ENCODE assay signal across 8 cellular contexts in genomic region chr5:35617060-35617434, GRCh38. TPM values are rescaled to one million over a fixed set of nuclear protein-coding genes. Genes with fewer than 3 reads are reported as not detected.
DNase-seq lines count a peak whose midpoint lies in the region; ATAC-seq and TF ChIP-seq lines count a peak whose summit lies in the region.

No MANE protein-coding gene starts in this region.

- no peak overlapping the region for H3K18ac ChIP-seq in H9 (ENCODE audit: insufficient read length, low read depth, low read length)

- H3K79me2 ChIP-seq in H9 (ENCODE audit: insufficient read depth, low read length), result no peaks in the 10 kb centered on the region

- H2AFZ ChIP-seq in H9 (ENCODE audit: low read length), result no peak overlapping the region

- no peak for DNase-seq in H9
- no peak for DNase-seq in activated CD8-positive, alpha-beta T cell treated with anti-CD3 and anti-CD28 coated beads, Interleukin-2, amount 10 ng/mL, durations not matched to agents 7 days and 5 days
- DNase-seq in middle frontal gyrus (ENCODE audit: extremely low spot score, low spot score), result no peak
- no peak for DNase-seq in GF-D8 (lab: John Stamatoyannopoulos, UW)
- DNase-seq in NCI-H1417 (lab: John Stamatoyannopoulos, UW), result no peak

- H3K9ac ChIP-seq in H9 (ENCODE audit: extremely low read depth, insufficient read length, low read length) (no peak overlapping the region), skeletal muscle satellite cell (ENCODE audit: low read depth, low read length) (no peak overlapping the region)

- H3K4me1 ChIP-seq in H9 (ENCODE audit: insufficient read depth, low read length), result no peaks in the 10 kb centered on the region
- H3K4me1 ChIP-seq in skeletal muscle satellite cell (ENCODE audit: control insufficient read depth, insufficient read depth, low read length), result peaks cover 7% of the 10 kb centered on the region

- no peak overlapping the region for H2BK20ac ChIP-seq in H9 (ENCODE audit: low read depth, low read length, poor library complexity, severe bottlenecking)

- peaks cover 9% of the 10 kb centered on the region for H3K23me2 ChIP-seq in H9 (ENCODE audit: insufficient read length, low read depth, low read length, poor library complexity, severe bottlenecking)

- no CpG with 5 or more reads among the region's 3 CpGs for WGBS in H9 (ENCODE audit: extremely low coverage, insufficient read length, low lambda C conversion rate)

- H2AK5ac ChIP-seq in H9 (ENCODE audit: insufficient read length, low read length), result no peak overlapping the region

- no peak overlapping the region for H4K91ac ChIP-seq in H9 (ENCODE audit: insufficient read length, low read depth, low read length)

- no peaks in the 10 kb centered on the region for H3K79me1 ChIP-seq in H9 (ENCODE audit: insufficient read depth, low read depth, low read length, poor library complexity, severe bottlenecking)

- H3K14ac ChIP-seq in H9 (ENCODE audit: insufficient read depth, low read length), result no peak overlapping the region

- no peaks in the 10 kb centered on the region for H4K20me1 ChIP-seq in H9 (ENCODE audit: control insufficient read depth, insufficient read depth, insufficient read length)

- no peak overlapping the region for H3K27ac ChIP-seq in H9 (ENCODE audit: insufficient read length, low read depth, low read length)

- TF ChIP-seq CTCF in H9 (conservative IDR thresholded peaks at IDR 0.05), result no peak

- no peak overlapping the region for H2BK15ac ChIP-seq in H9 (ENCODE audit: low read depth, low read length)

- no peaks in the 10 kb centered on the region for H3K36me3 ChIP-seq in skeletal muscle satellite cell (ENCODE audit: insufficient read depth, low read length)

- CTCF ChIA-PET in activated CD8-positive, alpha-beta T cell treated with anti-CD3 and anti-CD28 coated beads, Interleukin-2, amount 10 ng/mL, durations not matched to agents 7 days and 5 days (lab: Charles Lee), result interaction anchor here (0.6 to 4.8 kb wide), 19 partner anchors 10 to 318 kb away, joined by 3 to 41 read pairs (median 4); no protein-coding TSS in a partner anchor

- H2BK5ac ChIP-seq in H9 (ENCODE audit: insufficient read length, low read length), result no peak overlapping the region

- H3K27me3 ChIP-seq in H9 (ENCODE audit: insufficient read depth, low read length) (peaks cover 5% of the 10 kb centered on the region; the same call in 1 of the 2 replicates), skeletal muscle satellite cell (ENCODE audit: control insufficient read depth, insufficient read depth, low read length) (no peaks in the 10 kb centered on the region)

- no peaks in the 10 kb centered on the region for H3K4me1 Mint-ChIP-seq in H9
- peaks cover 33% of the 10 kb centered on the region for H3K4me1 Mint-ChIP-seq in activated CD8-positive, alpha-beta T cell treated with anti-CD3 and anti-CD28 coated beads, Interleukin-2, amount 10 ng/mL, durations not matched to agents 7 days and 5 days (ENCODE audit: low read depth)

- H3K4ac ChIP-seq in H9 (ENCODE audit: low read depth, low read length), result no peak overlapping the region

- H4K5ac ChIP-seq in H9 (ENCODE audit: insufficient read length, low read depth, low read length), result no peak overlapping the region

- H3K9me3 ChIP-seq in H9 (ENCODE audit: control insufficient read depth, low read depth, low read length) (no peaks in the 10 kb centered on the region), skeletal muscle satellite cell (replicated peaks; ENCODE audit: low read length) (no peaks in the 10 kb centered on the region)

- no peak overlapping the region for H4K8ac ChIP-seq in H9 (replicated peaks; ENCODE audit: insufficient read length, low read depth, low read length)

- H3K9me3 Mint-ChIP-seq in H9, result peaks cover 0 to 2% of the 10 kb centered on the region in 2 experiments; a peak in 1 of 5 replicates
- peaks cover 24% of the 10 kb centered on the region for H3K9me3 Mint-ChIP-seq in activated CD8-positive, alpha-beta T cell treated with anti-CD3 and anti-CD28 coated beads, Interleukin-2, amount 10 ng/mL, durations not matched to agents 7 days and 5 days (ENCODE audit: insufficient read depth)

- H3K4me3 ChIP-seq in iPS-11a (ENCODE audit: low read depth, low read length) (peak overlapping the region; percentile 89), skeletal muscle satellite cell (ENCODE audit: low read length) (peak overlapping the region; percentile 86)

- no peak overlapping the region for H3K56ac ChIP-seq in H9 (ENCODE audit: insufficient read length, low read depth, low read length)

- POLR2A ChIA-PET in activated CD8-positive, alpha-beta T cell treated with anti-CD3 and anti-CD28 coated beads, Interleukin-2, amount 10 ng/mL, durations not matched to agents 7 days and 5 days (lab: Charles Lee), result interaction anchor here (0.6 to 1.1 kb wide), 5 partner anchors 35 to 239 kb away, joined by 3 to 5 read pairs (median 4); partner anchors contain the start of gene IL7R

- peak overlapping the region; percentile 90 to 96; a peak in 4 of 5 replicates for H3K4me3 Mint-ChIP-seq in H9
- H3K4me3 Mint-ChIP-seq in activated CD8-positive, alpha-beta T cell treated with anti-CD3 and anti-CD28 coated beads, Interleukin-2, amount 10 ng/mL, durations not matched to agents 7 days and 5 days, result peak overlapping the region; percentile 91

- H3K36me3 Mint-ChIP-seq in H9 (ENCODE audit: insufficient read depth in 1 of 3, low read depth in 3 of 3), result no peaks in the 10 kb centered on the region; a peak in 1 of 7 replicates
- H3K36me3 Mint-ChIP-seq in activated CD8-positive, alpha-beta T cell treated with anti-CD3 and anti-CD28 coated beads, Interleukin-2, amount 10 ng/mL, durations not matched to agents 7 days and 5 days (ENCODE audit: low read depth), result peaks cover 5% of the 10 kb centered on the region

- ATAC-seq in activated CD8-positive, alpha-beta T cell treated with anti-CD3 and anti-CD28 coated beads, Interleukin-2, amount 10 ng/mL, durations not matched to agents 7 days and 5 days, result no peak
- ATAC-seq in HG02763 (IDR thresholded peaks at IDR 0.05; ENCODE audit: unreplicated experiment), result no peak

- no peak overlapping the region for H2BK12ac ChIP-seq in H9 (ENCODE audit: insufficient read length, low read depth, low read length)

- H3K23ac ChIP-seq in H9 (ENCODE audit: insufficient read length, low read depth, low read length), result no peak overlapping the region

- no peak overlapping the region for H3T11ph ChIP-seq in H9 (ENCODE audit: low read length)

- H2BK120ac ChIP-seq in H9 (ENCODE audit: low read depth, low read length, poor library complexity, severe bottlenecking), result no peak overlapping the region

- peaks cover 67% of the 10 kb centered on the region for H3K27me3 Mint-ChIP-seq in H9 (ENCODE audit: low read depth)
- no peaks in the 10 kb centered on the region for H3K27me3 Mint-ChIP-seq in activated CD8-positive, alpha-beta T cell treated with anti-CD3 and anti-CD28 coated beads, Interleukin-2, amount 10 ng/mL, durations not matched to agents 7 days and 5 days (ENCODE audit: low read depth)

- no peak overlapping the region for H3K27ac Mint-ChIP-seq in H9
- peak overlapping the region; percentile 96 for H3K27ac Mint-ChIP-seq in activated CD8-positive, alpha-beta T cell treated with anti-CD3 and anti-CD28 coated beads, Interleukin-2, amount 10 ng/mL, durations not matched to agents 7 days and 5 days

- H3K4me2 ChIP-seq in H9 (ENCODE audit: insufficient read depth, insufficient read length, low read length) (peak overlapping the region; percentile 80), skeletal muscle satellite cell (ENCODE audit: low read length) (peak overlapping the region; percentile 88)

RNA-seq across cellular contexts. Expression of gene SPEF2, which starts 0.6 kb away (rescaled TPM):
- total RNA-seq in H9 (2021), result 0.33 and 1.0 TPM in 2 replicates
- total RNA-seq in activated CD8-positive, alpha-beta T cell treated with anti-CD3 and anti-CD28 coated beads, Interleukin-2, amount 10 ng/mL, durations not matched to agents 7 days and 5 days, result 1 to 10 TPM; 5.1 to 6.4 TPM
- 3.1 and 4.1 TPM in 2 replicates for total RNA-seq in skeletal muscle satellite cell (2012; rRNA removed)
